In the genomic region with DNA sequence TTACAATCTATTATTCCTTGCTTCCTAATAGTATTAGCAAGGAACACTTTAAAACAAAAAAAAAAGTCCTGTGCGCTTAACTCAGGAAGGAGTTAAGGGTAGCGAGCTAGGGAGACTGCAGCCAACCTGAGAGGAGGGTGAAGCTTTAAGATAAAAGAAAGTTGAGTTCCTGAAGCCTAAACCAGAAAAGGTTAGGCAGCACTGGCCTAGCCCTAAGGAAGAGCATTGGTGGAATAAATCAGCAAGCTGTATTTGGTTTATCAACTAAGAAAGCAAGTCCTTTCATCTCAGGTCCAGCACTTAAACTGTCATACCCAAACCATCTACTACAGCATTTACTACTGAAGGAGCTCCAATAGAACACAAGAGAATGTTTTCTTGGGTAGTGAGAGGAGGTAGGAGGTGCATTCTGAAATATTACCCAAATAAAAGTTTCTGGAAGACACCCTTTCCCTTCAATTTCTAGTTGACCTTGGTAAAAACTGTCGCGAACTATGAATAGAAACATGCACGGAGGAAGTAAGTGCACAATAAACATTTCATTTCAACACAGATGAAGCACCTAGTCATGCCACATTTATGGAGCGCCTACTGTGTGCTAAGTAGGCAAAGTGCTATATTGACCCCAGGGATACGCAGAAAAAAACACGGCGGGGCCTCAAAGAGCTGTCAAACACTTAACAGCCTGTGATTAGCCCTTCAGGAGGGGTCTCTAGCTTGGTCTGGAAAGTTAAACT, we compare ENCODE assay signal across 1 cellular context.
A peak's percentile ranks its signal among the peaks of the same experiment; 100 is the strongest.
TF ChIP-seq lines count a peak whose summit lies in the region.

No MANE protein-coding gene starts in this region.

TF ChIP-seq in K562, 482 proteins besides CTCF, POLR2A, EP300 and RAD21 (continued from another document and continues in another):
- TF ChIP-seq ETV6 (IDR thresholded peaks at IDR 0.05; ENCODE audit: borderline replicate concordance in 1 of 2, low read depth in 2 of 2, low read length in 1 of 2) (no peak), ETV6 (CRISPR knock-in tag; IDR thresholded peaks at IDR 0.05; ENCODE audit: borderline replicate concordance) (no peak), SMARCA5 (IDR thresholded peaks at IDR 0.05) (peak; percentile 86; the same call in 1 of the 2 replicates), NFE2 (IDR thresholded peaks at IDR 0.05; ENCODE audit: low read depth) (no peak), RBBP5 (IDR thresholded peaks at IDR 0.05; ENCODE audit: borderline replicate concordance, insufficient read depth, low read length, poor library complexity, severe bottlenecking) (no peak), GTF2E2 (tag; IDR thresholded peaks at IDR 0.05) (no peak), ZKSCAN8 (CRISPR knock-in tag; IDR thresholded peaks at IDR 0.05) (peak; percentile 99), HNRNPLL (IDR thresholded peaks at IDR 0.05; ENCODE audit: low read depth, low read length, poor library complexity, severe bottlenecking) (no peak), NEUROD1 (IDR thresholded peaks at IDR 0.05; ENCODE audit: borderline replicate concordance, low read depth, low read length, partially characterized antibody) (no peak), SMARCA4 (IDR thresholded peaks at IDR 0.05) (peak; percentile 34; the same call in 1 of the 2 replicates), TARDBP (IDR thresholded peaks at IDR 0.05) (no peak), ARID2 (IDR thresholded peaks at IDR 0.05) (no peak), MYC (IDR thresholded peaks at IDR 0.05; ENCODE audit: low read depth, low read length) (no peak), MYC (CRISPR knock-in tag; IDR thresholded peaks at IDR 0.05; ENCODE audit: borderline replicate concordance, low read depth) (no peak), RCOR1 (IDR thresholded peaks at IDR 0.05; ENCODE audit: borderline replicate concordance in 1 of 2, low read depth in 2 of 2, low read length in 2 of 2) (peak in 1 of 2 experiments; percentile 6; a peak in 1 of 4 replicates), CSDE1 (IDR thresholded peaks at IDR 0.05) (0 out of 4 replicates have a peak, but pooled peaks of 1 of the 2 experiments have one; percentile 11)
- TF ChIP-seq, protein P1, sequence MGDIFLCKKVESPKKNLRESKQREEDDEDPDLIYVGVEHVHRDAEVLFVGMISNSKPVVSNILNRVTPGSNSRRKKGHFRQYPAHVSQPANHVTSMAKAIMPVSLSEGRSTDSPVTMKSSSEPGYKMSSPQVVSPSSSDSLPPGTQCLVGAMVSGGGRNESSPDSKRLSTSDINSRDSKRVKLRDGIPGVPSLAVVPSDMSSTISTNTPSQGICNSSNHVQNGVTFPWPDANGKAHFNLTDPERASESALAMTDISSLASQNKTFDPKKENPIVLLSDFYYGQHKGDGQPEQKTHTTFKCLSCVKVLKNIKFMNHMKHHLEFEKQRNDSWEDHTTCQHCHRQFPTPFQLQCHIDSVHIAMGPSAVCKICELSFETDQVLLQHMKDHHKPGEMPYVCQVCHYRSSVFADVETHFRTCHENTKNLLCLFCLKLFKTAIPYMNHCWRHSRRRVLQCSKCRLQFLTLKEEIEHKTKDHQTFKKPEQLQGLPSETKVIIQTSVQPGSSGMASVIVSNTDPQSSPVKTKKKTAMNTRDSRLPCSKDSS (IDR thresholded peaks at IDR 0.05; ENCODE audit: low read depth, partially characterized antibody): no peak
- TF ChIP-seq, protein P2, sequence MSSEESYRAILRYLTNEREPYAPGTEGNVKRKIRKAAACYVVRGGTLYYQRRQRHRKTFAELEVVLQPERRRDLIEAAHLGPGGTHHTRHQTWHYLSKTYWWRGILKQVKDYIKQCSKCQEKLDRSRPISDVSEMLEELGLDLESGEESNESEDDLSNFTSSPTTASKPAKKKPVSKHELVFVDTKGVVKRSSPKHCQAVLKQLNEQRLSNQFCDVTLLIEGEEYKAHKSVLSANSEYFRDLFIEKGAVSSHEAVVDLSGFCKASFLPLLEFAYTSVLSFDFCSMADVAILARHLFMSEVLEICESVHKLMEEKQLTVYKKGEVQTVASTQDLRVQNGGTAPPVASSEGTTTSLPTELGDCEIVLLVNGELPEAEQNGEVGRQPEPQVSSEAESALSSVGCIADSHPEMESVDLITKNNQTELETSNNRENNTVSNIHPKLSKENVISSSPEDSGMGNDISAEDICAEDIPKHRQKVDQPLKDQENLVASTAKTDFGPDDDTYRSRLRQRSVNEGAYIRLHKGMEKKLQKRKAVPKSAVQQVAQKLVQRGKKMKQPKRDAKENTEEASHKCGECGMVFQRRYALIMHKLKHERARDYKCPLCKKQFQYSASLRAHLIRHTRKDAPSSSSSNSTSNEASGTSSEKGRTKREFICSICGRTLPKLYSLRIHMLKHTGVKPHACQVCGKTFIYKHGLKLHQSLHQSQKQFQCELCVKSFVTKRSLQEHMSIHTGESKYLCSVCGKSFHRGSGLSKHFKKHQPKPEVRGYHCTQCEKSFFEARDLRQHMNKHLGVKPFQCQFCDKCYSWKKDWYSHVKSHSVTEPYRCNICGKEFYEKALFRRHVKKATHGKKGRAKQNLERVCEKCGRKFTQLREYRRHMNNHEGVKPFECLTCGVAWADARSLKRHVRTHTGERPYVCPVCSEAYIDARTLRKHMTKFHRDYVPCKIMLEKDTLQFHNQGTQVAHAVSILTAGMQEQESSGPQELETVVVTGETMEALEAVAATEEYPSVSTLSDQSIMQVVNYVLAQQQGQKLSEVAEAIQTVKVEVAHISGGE (CRISPR knock-in tag; IDR thresholded peaks at IDR 0.05): no peak
- TF ChIP-seq, protein P3, sequence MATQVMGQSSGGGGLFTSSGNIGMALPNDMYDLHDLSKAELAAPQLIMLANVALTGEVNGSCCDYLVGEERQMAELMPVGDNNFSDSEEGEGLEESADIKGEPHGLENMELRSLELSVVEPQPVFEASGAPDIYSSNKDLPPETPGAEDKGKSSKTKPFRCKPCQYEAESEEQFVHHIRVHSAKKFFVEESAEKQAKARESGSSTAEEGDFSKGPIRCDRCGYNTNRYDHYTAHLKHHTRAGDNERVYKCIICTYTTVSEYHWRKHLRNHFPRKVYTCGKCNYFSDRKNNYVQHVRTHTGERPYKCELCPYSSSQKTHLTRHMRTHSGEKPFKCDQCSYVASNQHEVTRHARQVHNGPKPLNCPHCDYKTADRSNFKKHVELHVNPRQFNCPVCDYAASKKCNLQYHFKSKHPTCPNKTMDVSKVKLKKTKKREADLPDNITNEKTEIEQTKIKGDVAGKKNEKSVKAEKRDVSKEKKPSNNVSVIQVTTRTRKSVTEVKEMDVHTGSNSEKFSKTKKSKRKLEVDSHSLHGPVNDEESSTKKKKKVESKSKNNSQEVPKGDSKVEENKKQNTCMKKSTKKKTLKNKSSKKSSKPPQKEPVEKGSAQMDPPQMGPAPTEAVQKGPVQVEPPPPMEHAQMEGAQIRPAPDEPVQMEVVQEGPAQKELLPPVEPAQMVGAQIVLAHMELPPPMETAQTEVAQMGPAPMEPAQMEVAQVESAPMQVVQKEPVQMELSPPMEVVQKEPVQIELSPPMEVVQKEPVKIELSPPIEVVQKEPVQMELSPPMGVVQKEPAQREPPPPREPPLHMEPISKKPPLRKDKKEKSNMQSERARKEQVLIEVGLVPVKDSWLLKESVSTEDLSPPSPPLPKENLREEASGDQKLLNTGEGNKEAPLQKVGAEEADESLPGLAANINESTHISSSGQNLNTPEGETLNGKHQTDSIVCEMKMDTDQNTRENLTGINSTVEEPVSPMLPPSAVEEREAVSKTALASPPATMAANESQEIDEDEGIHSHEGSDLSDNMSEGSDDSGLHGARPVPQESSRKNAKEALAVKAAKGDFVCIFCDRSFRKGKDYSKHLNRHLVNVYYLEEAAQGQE (CRISPR knock-in tag; IDR thresholded peaks at IDR 0.05; ENCODE audit: low read depth): no peak
- TF ChIP-seq, protein P4, sequence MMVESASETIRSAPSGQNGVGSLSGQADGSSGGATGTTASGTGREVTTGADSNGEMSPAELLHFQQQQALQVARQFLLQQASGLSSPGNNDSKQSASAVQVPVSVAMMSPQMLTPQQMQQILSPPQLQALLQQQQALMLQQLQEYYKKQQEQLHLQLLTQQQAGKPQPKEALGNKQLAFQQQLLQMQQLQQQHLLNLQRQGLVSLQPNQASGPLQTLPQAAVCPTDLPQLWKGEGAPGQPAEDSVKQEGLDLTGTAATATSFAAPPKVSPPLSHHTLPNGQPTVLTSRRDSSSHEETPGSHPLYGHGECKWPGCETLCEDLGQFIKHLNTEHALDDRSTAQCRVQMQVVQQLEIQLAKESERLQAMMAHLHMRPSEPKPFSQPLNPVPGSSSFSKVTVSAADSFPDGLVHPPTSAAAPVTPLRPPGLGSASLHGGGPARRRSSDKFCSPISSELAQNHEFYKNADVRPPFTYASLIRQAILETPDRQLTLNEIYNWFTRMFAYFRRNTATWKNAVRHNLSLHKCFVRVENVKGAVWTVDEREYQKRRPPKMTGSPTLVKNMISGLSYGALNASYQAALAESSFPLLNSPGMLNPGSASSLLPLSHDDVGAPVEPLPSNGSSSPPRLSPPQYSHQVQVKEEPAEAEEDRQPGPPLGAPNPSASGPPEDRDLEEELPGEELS (CRISPR knock-in tag; IDR thresholded peaks at IDR 0.05; ENCODE audit: borderline replicate concordance): no peak
- TF ChIP-seq, protein P5, sequence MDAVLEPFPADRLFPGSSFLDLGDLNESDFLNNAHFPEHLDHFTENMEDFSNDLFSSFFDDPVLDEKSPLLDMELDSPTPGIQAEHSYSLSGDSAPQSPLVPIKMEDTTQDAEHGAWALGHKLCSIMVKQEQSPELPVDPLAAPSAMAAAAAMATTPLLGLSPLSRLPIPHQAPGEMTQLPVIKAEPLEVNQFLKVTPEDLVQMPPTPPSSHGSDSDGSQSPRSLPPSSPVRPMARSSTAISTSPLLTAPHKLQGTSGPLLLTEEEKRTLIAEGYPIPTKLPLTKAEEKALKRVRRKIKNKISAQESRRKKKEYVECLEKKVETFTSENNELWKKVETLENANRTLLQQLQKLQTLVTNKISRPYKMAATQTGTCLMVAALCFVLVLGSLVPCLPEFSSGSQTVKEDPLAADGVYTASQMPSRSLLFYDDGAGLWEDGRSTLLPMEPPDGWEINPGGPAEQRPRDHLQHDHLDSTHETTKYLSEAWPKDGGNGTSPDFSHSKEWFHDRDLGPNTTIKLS (IDR thresholded peaks at IDR 0.05; ENCODE audit: borderline replicate concordance, low read depth): 0 out of 2 replicates have a peak, but pooled peaks have one; percentile 18
- TF ChIP-seq, protein P6, sequence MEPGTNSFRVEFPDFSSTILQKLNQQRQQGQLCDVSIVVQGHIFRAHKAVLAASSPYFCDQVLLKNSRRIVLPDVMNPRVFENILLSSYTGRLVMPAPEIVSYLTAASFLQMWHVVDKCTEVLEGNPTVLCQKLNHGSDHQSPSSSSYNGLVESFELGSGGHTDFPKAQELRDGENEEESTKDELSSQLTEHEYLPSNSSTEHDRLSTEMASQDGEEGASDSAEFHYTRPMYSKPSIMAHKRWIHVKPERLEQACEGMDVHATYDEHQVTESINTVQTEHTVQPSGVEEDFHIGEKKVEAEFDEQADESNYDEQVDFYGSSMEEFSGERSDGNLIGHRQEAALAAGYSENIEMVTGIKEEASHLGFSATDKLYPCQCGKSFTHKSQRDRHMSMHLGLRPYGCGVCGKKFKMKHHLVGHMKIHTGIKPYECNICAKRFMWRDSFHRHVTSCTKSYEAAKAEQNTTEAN (CRISPR knock-in tag; IDR thresholded peaks at IDR 0.05): no peak
- TF ChIP-seq, protein P7, sequence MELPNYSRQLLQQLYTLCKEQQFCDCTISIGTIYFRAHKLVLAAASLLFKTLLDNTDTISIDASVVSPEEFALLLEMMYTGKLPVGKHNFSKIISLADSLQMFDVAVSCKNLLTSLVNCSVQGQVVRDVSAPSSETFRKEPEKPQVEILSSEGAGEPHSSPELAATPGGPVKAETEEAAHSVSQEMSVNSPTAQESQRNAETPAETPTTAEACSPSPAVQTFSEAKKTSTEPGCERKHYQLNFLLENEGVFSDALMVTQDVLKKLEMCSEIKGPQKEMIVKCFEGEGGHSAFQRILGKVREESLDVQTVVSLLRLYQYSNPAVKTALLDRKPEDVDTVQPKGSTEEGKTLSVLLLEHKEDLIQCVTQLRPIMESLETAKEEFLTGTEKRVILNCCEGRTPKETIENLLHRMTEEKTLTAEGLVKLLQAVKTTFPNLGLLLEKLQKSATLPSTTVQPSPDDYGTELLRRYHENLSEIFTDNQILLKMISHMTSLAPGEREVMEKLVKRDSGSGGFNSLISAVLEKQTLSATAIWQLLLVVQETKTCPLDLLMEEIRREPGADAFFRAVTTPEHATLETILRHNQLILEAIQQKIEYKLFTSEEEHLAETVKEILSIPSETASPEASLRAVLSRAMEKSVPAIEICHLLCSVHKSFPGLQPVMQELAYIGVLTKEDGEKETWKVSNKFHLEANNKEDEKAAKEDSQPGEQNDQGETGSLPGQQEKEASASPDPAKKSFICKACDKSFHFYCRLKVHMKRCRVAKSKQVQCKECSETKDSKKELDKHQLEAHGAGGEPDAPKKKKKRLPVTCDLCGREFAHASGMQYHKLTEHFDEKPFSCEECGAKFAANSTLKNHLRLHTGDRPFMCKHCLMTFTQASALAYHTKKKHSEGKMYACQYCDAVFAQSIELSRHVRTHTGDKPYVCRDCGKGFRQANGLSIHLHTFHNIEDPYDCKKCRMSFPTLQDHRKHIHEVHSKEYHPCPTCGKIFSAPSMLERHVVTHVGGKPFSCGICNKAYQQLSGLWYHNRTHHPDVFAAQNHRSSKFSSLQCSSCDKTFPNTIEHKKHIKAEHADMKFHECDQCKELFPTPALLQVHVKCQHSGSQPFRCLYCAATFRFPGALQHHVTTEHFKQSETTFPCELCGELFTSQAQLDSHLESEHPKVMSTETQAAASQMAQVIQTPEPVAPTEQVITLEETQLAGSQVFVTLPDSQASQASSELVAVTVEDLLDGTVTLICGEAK (IDR thresholded peaks at IDR 0.05): no peak; the same call in 1 of the 2 replicates
- TF ChIP-seq, protein P7 (CRISPR knock-in tag; IDR thresholded peaks at IDR 0.05): no peak
